Comparison of ENCODE assay signal across 1 cellular context in genomic region chr6:167683028-167683862, GRCh38.
TF ChIP-seq lines count a peak whose summit lies in the region.

No MANE protein-coding gene starts in this region.

TF ChIP-seq in HepG2, 621 proteins besides CTCF, POLR2A, EP300 and RAD21 (continued from another document):
- TF ChIP-seq ZNF276 (CRISPR knock-in tag; IDR thresholded peaks at IDR 0.05; ENCODE audit: low read depth) (peak; percentile 64; the same call in 1 of the 2 replicates), SNAPC5 (CRISPR knock-in tag; IDR thresholded peaks at IDR 0.05; ENCODE audit: borderline replicate concordance) (no peak), ZNF547 (CRISPR knock-in tag; IDR thresholded peaks at IDR 0.05) (peak; percentile 85), ZNF260 (CRISPR knock-in tag; IDR thresholded peaks at IDR 0.05; ENCODE audit: borderline replicate concordance, low read depth) (no peak), ZNF816 (CRISPR knock-in tag; IDR thresholded peaks at IDR 0.05; ENCODE audit: borderline replicate concordance) (no peak; the same call in 1 of the 2 replicates)
